19 cellular contexts compared by ENCODE assay signal in genomic region chr18:48785686-48786470, GRCh38.
DNase-seq lines count a peak whose midpoint lies in the region; ATAC-seq and TF ChIP-seq lines count a peak whose summit lies in the region.
"Had no signal": no experiment of that assay in that cellular context is flagged by ENCODE, and none has a peak within 500 bp of the region (broad histone marks: within the 10 kb centered on the region; RNA-seq: fewer than 3 reads in every experiment).

No MANE protein-coding gene starts in this region.

- no peak for TF ChIP-seq CTCF in glutamatergic neuron (IDR thresholded peaks at IDR 0.05; ENCODE audit: partially characterized antibody, unreplicated experiment)
- TF ChIP-seq CTCF in RWPE1 (conservative IDR thresholded peaks at IDR 0.05; ENCODE audit: low read depth) = no peak

- peak overlapping the region; percentile 86 for H3K27ac Mint-ChIP-seq in activated CD4-positive, alpha-beta memory T cell treated with anti-CD3 and anti-CD28 coated beads, Interleukin-2, amount 10 ng/mL, durations not matched to agents 7 days and 5 days
- no peak overlapping the region for H3K27ac Mint-ChIP-seq in activated CD4-positive, alpha-beta memory T cell treated with anti-CD3 and anti-CD28 coated beads for 36 hours
- no peak overlapping the region for H3K27ac Mint-ChIP-seq in glutamatergic neuron (ENCODE audit: unreplicated experiment)
- peak overlapping the region; percentile 48 for H3K27ac Mint-ChIP-seq in stimulated activated effector memory CD8-positive, alpha-beta T cell treated with anti-CD3 and anti-CD28 coated beads, Interleukin-12 subunit alpha, Interleukin-12 subunit beta, amount 100 ng/mL, for 72 hours
- H3K27ac Mint-ChIP-seq: nephron progenitor cell had no signal

- no peaks in the 10 kb centered on the region for H4K20me1 ChIP-seq in Karpas-422 (ENCODE audit: insufficient read depth, low read depth, low read length)

- H2AFZ ChIP-seq in Karpas-422 (ENCODE audit: low read length) = no peak overlapping the region

- H3K4me3 Mint-ChIP-seq in activated CD4-positive, alpha-beta memory T cell treated with anti-CD3 and anti-CD28 coated beads, Interleukin-2, amount 10 ng/mL, durations not matched to agents 7 days and 5 days = no peak overlapping the region
- H3K4me3 Mint-ChIP-seq in activated CD4-positive, alpha-beta memory T cell treated with anti-CD3 and anti-CD28 coated beads for 36 hours = no peak overlapping the region
- no peak overlapping the region for H3K4me3 Mint-ChIP-seq in glutamatergic neuron (ENCODE audit: unreplicated experiment)
- peak overlapping the region; percentile 46 for H3K4me3 Mint-ChIP-seq in stimulated activated effector memory CD8-positive, alpha-beta T cell treated with anti-CD3 and anti-CD28 coated beads, Interleukin-12 subunit alpha, Interleukin-12 subunit beta, amount 100 ng/mL, for 72 hours
- H3K4me3 Mint-ChIP-seq: activated T-cell treated with anti-CD3 and anti-CD28 coated beads, Interleukin-2, amount 50 U/mL, for 4 hours; nephron progenitor cell; T-helper 1 cell treated with Interleukin-12 subunit alpha and Interleukin-12 subunit beta and Interleukin-4 antibody, amounts not matched to agents 30 μg/mL and 1 μg/mL, for 36 hours had no signal

- peak overlapping the region; percentile 52 for H3K9ac ChIP-seq in Karpas-422 (ENCODE audit: low read length)

- H3K4me3 ChIP-seq in Karpas-422 (ENCODE audit: low read length) = no peak overlapping the region; the same call in 1 of the 2 replicates
- H3K4me3 ChIP-seq: lung, testis had no signal

- H3K36me3 ChIP-seq in Karpas-422 (ENCODE audit: insufficient read depth, low read length) = no peaks in the 10 kb centered on the region

- ATAC-seq in stimulated activated effector memory CD8-positive, alpha-beta T cell treated with anti-CD3 and anti-CD28 coated beads, Interleukin-12 subunit alpha, Interleukin-12 subunit beta, amount 100 ng/mL, for 72 hours = no peak
- ATAC-seq in HG02610 (IDR thresholded peaks at IDR 0.05; ENCODE audit: unreplicated experiment) = no peak

- H3K27me3 ChIP-seq in Karpas-422 (ENCODE audit: low read length) = no peaks in the 10 kb centered on the region
- H3K27me3 ChIP-seq: testis had no signal

- H3K27me3 Mint-ChIP-seq in activated CD4-positive, alpha-beta memory T cell treated with anti-CD3 and anti-CD28 coated beads, Interleukin-2, amount 10 ng/mL, durations not matched to agents 7 days and 5 days = no peaks in the 10 kb centered on the region
- no peaks in the 10 kb centered on the region for H3K27me3 Mint-ChIP-seq in activated CD4-positive, alpha-beta memory T cell treated with anti-CD3 and anti-CD28 coated beads for 36 hours
- peaks cover 16% of the 10 kb centered on the region for H3K27me3 Mint-ChIP-seq in glutamatergic neuron (ENCODE audit: unreplicated experiment)
- H3K27me3 Mint-ChIP-seq: CD8-positive, alpha-beta memory T cell had no signal

- DNase-seq in activated CD4-positive, alpha-beta memory T cell treated with anti-CD3 and anti-CD28 coated beads, Interleukin-2, amount 10 ng/mL, durations not matched to agents 7 days and 5 days = no peak
- DNase-seq in activated CD4-positive, alpha-beta memory T cell treated with anti-CD3 and anti-CD28 coated beads for 36 hours = no peak
- DNase-seq in Karpas-422 (no peak), glutamatergic neuron (peak; percentile 5), NCI-H82 treated with DMSO at 0.1 percent for 48 hours (lab: John Stamatoyannopoulos, UW; ENCODE audit: unreplicated experiment) (no peak), RWPE1 (ENCODE audit: low spot score) (no peak)
- no peak for DNase-seq in stimulated activated effector memory CD8-positive, alpha-beta T cell treated with anti-CD3 and anti-CD28 coated beads, Interleukin-12 subunit alpha, Interleukin-12 subunit beta, amount 100 ng/mL, for 72 hours (ENCODE audit: low spot score in 2 of 2)
- DNase-seq: activated T-cell treated with anti-CD3 and anti-CD28 coated beads, Interleukin-2, amount 50 U/mL, for 4 hours; cerebellar nuclear complex; NCI-H1092 treated with DMSO at 0.1 percent for 48 hours; NCI-H2171; NCI-H82; nephron progenitor cell; stimulated activated CD4-positive, alpha-beta T cell treated with anti-CD3 and anti-CD28 coated beads, Interleukin-1b, Interleukin-23, amount 100 ng/mL, for 48 hours; testis had no signal

- no peaks in the 10 kb centered on the region for H3K79me2 ChIP-seq in Karpas-422 (ENCODE audit: low read length)

- peaks cover 30% of the 10 kb centered on the region for H3K4me1 ChIP-seq in Karpas-422 (ENCODE audit: low read length)

- POLR2A ChIA-PET in activated CD4-positive, alpha-beta memory T cell treated with anti-CD3 and anti-CD28 coated beads, Interleukin-2, amount 10 ng/mL, durations not matched to agents 7 days and 5 days (lab: Charles Lee) = interaction anchor here (0.8 to 1.7 kb wide), 10 partner anchors 11 to 167 kb away, joined by 3 to 9 read pairs (median 3); no protein-coding TSS in a partner anchor
- POLR2A ChIA-PET in activated CD4-positive, alpha-beta memory T cell treated with anti-CD3 and anti-CD28 coated beads for 36 hours (lab: Charles Lee) = interaction anchor here (0.6 to 1.1 kb wide), 2 partner anchors 15 to 17 kb away, joined by 3 to 5 read pairs; no protein-coding TSS in a partner anchor
- POLR2A ChIA-PET in RWPE1 (lab: Yijun Ruan, JAX; ENCODE audit: low non-redundant PET) = no interaction called here

- H3K4me1 Mint-ChIP-seq in activated CD4-positive, alpha-beta memory T cell treated with anti-CD3 and anti-CD28 coated beads, Interleukin-2, amount 10 ng/mL, durations not matched to agents 7 days and 5 days = peaks cover 30% of the 10 kb centered on the region
- peaks cover 18% of the 10 kb centered on the region for H3K4me1 Mint-ChIP-seq in activated CD4-positive, alpha-beta memory T cell treated with anti-CD3 and anti-CD28 coated beads for 36 hours (ENCODE audit: low read depth)
- H3K4me1 Mint-ChIP-seq in glutamatergic neuron (ENCODE audit: low read depth, unreplicated experiment) = peaks cover 26% of the 10 kb centered on the region
- peaks cover 41% of the 10 kb centered on the region for H3K4me1 Mint-ChIP-seq in stimulated activated effector memory CD8-positive, alpha-beta T cell treated with anti-CD3 and anti-CD28 coated beads, Interleukin-12 subunit alpha, Interleukin-12 subunit beta, amount 100 ng/mL, for 72 hours

- intact Hi-C loops in activated CD4-positive, alpha-beta memory T cell treated with anti-CD3 and anti-CD28 coated beads for 36 hours (cut with micrococcal nuclease) = no loop called here

- peaks cover 3% of the 10 kb centered on the region for H3K9me3 Mint-ChIP-seq in activated CD4-positive, alpha-beta memory T cell treated with anti-CD3 and anti-CD28 coated beads, Interleukin-2, amount 10 ng/mL, durations not matched to agents 7 days and 5 days
- peaks cover 4% of the 10 kb centered on the region for H3K9me3 Mint-ChIP-seq in activated CD4-positive, alpha-beta memory T cell treated with anti-CD3 and anti-CD28 coated beads for 36 hours
- peaks cover 22% of the 10 kb centered on the region for H3K9me3 Mint-ChIP-seq in glutamatergic neuron (ENCODE audit: unreplicated experiment)
- no peaks in the 10 kb centered on the region for H3K9me3 Mint-ChIP-seq in stimulated activated effector memory CD8-positive, alpha-beta T cell treated with anti-CD3 and anti-CD28 coated beads, Interleukin-12 subunit alpha, Interleukin-12 subunit beta, amount 100 ng/mL, for 72 hours
- H3K9me3 Mint-ChIP-seq: activated T-cell treated with anti-CD3 and anti-CD28 coated beads, Interleukin-2, amount 50 U/mL, for 4 hours; nephron progenitor cell; T-helper 1 cell treated with Interleukin-12 subunit alpha and Interleukin-12 subunit beta and Interleukin-4 antibody, amounts not matched to agents 30 μg/mL and 1 μg/mL, for 36 hours had no signal

- no peaks in the 10 kb centered on the region for H3K9me3 ChIP-seq in Karpas-422 (ENCODE audit: low read length)
- H3K9me3 ChIP-seq: testis had no signal

- H3K9me2 ChIP-seq in Karpas-422 (replicated peaks; ENCODE audit: insufficient read depth, low read length) = no peaks in the 10 kb centered on the region

- CTCF ChIA-PET in activated CD4-positive, alpha-beta memory T cell treated with anti-CD3 and anti-CD28 coated beads, Interleukin-2, amount 10 ng/mL, durations not matched to agents 7 days and 5 days (lab: Charles Lee) = interaction anchor here (0.8 to 1.6 kb wide), 9 partner anchors 8 to 170 kb away, joined by 3 to 8 read pairs (median 4); no protein-coding TSS in a partner anchor
- CTCF ChIA-PET in activated CD4-positive, alpha-beta memory T cell treated with anti-CD3 and anti-CD28 coated beads for 36 hours (lab: Charles Lee) = interaction anchor here (1.1 to 1.5 kb wide), 4 partner anchors 8 to 15 kb away, joined by 3 to 5 read pairs (median 4); no protein-coding TSS in a partner anchor
- CTCF ChIA-PET in RWPE1 (lab: Yijun Ruan, JAX) = interaction anchor here (0.6 kb wide), 1 partner anchor 1880 kb away, joined by 9 read pairs; no protein-coding TSS in a partner anchor

- H3K27ac ChIP-seq in Karpas-422 (ENCODE audit: low read length) (peak overlapping the region; percentile 69), RWPE1 (no peak overlapping the region)
- H3K27ac ChIP-seq: testis had no signal

- no peaks in the 10 kb centered on the region for H3K36me3 Mint-ChIP-seq in activated CD4-positive, alpha-beta memory T cell treated with anti-CD3 and anti-CD28 coated beads, Interleukin-2, amount 10 ng/mL, durations not matched to agents 7 days and 5 days (ENCODE audit: low read depth)
- no peaks in the 10 kb centered on the region for H3K36me3 Mint-ChIP-seq in activated CD4-positive, alpha-beta memory T cell treated with anti-CD3 and anti-CD28 coated beads for 36 hours
- peaks cover 13% of the 10 kb centered on the region for H3K36me3 Mint-ChIP-seq in glutamatergic neuron (ENCODE audit: unreplicated experiment)
- peaks cover 5% of the 10 kb centered on the region for H3K36me3 Mint-ChIP-seq in stimulated activated effector memory CD8-positive, alpha-beta T cell treated with anti-CD3 and anti-CD28 coated beads, Interleukin-12 subunit alpha, Interleukin-12 subunit beta, amount 100 ng/mL, for 72 hours
- H3K36me3 Mint-ChIP-seq: CD8-positive, alpha-beta memory T cell had no signal

- peak overlapping the region; percentile 60 for H3K4me2 ChIP-seq in Karpas-422 (ENCODE audit: low read depth, low read length, poor library complexity, severe bottlenecking)

Comparison
In these comparisons a context has a peak if more than half of its experiments do, and no peak if none do; other contexts are left out.
1. H3K27ac Mint-ChIP-seq: peak in activated CD4-positive, alpha-beta memory T cell treated with anti-CD3 and anti-CD28 coated beads, Interleukin-2, amount 10 ng/mL, durations not matched to agents 7 days and 5 days (single experiment) and stimulated activated effector memory CD8-positive, alpha-beta T cell treated with anti-CD3 and anti-CD28 coated beads, Interleukin-12 subunit alpha, Interleukin-12 subunit beta, amount 100 ng/mL, for 72 hours (single experiment); none in activated CD4-positive, alpha-beta memory T cell treated with anti-CD3 and anti-CD28 coated beads for 36 hours (single experiment) and glutamatergic neuron (single experiment).